In genomic region chr2:128722469-128722868, GRCh38 we compare ENCODE assay signal across 23 cellular contexts.
"Had no signal": no experiment of that assay in that cellular context is flagged by ENCODE, and none has a peak within 500 bp of the region (broad histone marks: within the 10 kb centered on the region; RNA-seq: fewer than 3 reads in every experiment).

No MANE protein-coding gene starts in this region.

- H3K36me3 ChIP-seq: gastroesophageal sphincter, heart left ventricle, pancreas, right lobe of liver, suprapubic skin, tibial nerve had no signal

- H3K4me3 ChIP-seq: gastroesophageal sphincter, heart left ventricle, pancreas, right lobe of liver, skin epidermis, suprapubic skin, tibial nerve had no signal

- H3K4me1 ChIP-seq: gastroesophageal sphincter, heart left ventricle, pancreas, right lobe of liver, tibial nerve had no signal

- H3K9me3 ChIP-seq: gastroesophageal sphincter, pancreas, right lobe of liver, suprapubic skin, tibial nerve had no signal

- H3K27ac ChIP-seq: epithelial cell of prostate, gastroesophageal sphincter, heart left ventricle, pancreas, right lobe of liver, skin epidermis, suprapubic skin, tibial nerve, VCaP had no signal

- H3K27me3 ChIP-seq: gastroesophageal sphincter, heart left ventricle, pancreas, right lobe of liver, suprapubic skin, tibial nerve had no signal

- H3K36me3 Mint-ChIP-seq: activated naive CD4-positive, alpha-beta T cell treated with anti-CD3 and anti-CD28 coated beads, Interleukin-2, amount 50 U/mL, for 72 hours; memory B cell; natural killer cell treated with Interleukin-12 subunit alpha and Interleukin-12 subunit beta and Interleukin-15 and Interleukin-18, amount 100 ng/mL, for 72 hours; stimulated activated effector memory CD8-positive, alpha-beta T cell treated with anti-CD3 and anti-CD28 coated beads, Interleukin-12 subunit alpha, Interleukin-12 subunit beta, amount 100 ng/mL, for 72 hours had no signal

- H3K27ac Mint-ChIP-seq: activated naive CD4-positive, alpha-beta T cell treated with anti-CD3 and anti-CD28 coated beads, Interleukin-2, amount 50 U/mL, for 72 hours; memory B cell; natural killer cell treated with Interleukin-12 subunit alpha and Interleukin-12 subunit beta and Interleukin-15 and Interleukin-18, amount 100 ng/mL, for 72 hours; stimulated activated effector memory CD8-positive, alpha-beta T cell treated with anti-CD3 and anti-CD28 coated beads, Interleukin-12 subunit alpha, Interleukin-12 subunit beta, amount 100 ng/mL, for 72 hours; stimulated activated naive CD8-positive, alpha-beta T cell treated with anti-CD3 and anti-CD28 coated beads, Interleukin-15, amount 100 ng/mL, for 72 hours had no signal

- DNase-seq: activated CD4-positive, alpha-beta T cell treated with anti-CD3 and anti-CD28 coated beads, Interleukin-2, amount 50 U/mL, for 1 hour; activated CD4-positive, CD25-positive, alpha-beta regulatory T cell treated with anti-CD3 and anti-CD28 coated beads, Interleukin-2, amount 50 U/mL, for 72 hours; activated T-cell treated with anti-CD3 and anti-CD28 coated beads, Interleukin-2, amount 50 U/mL, for 1 hour; aorta; heart left ventricle; left cardiac atrium; pancreas; right lobe of liver; stimulated activated CD4-positive, alpha-beta T cell treated with anti-CD3 and anti-CD28 coated beads, Interleukin-2, amount 100 ng/mL, for 24 hours; stimulated activated naive CD8-positive, alpha-beta T cell treated with anti-CD3 and anti-CD28 coated beads, Interleukin-15, amount 100 ng/mL, for 72 hours had no signal

- H3K4me3 Mint-ChIP-seq: brain; memory B cell; natural killer cell treated with Interleukin-12 subunit alpha and Interleukin-12 subunit beta and Interleukin-15 and Interleukin-18, amount 100 ng/mL, for 72 hours; stimulated activated effector memory CD8-positive, alpha-beta T cell treated with anti-CD3 and anti-CD28 coated beads, Interleukin-12 subunit alpha, Interleukin-12 subunit beta, amount 100 ng/mL, for 72 hours; stimulated activated naive CD8-positive, alpha-beta T cell treated with anti-CD3 and anti-CD28 coated beads, Interleukin-15, amount 100 ng/mL, for 72 hours had no signal

- ATAC-seq: activated naive CD4-positive, alpha-beta T cell treated with anti-CD3 and anti-CD28 coated beads, Interleukin-2, amount 50 U/mL, for 72 hours; gastroesophageal sphincter; heart left ventricle; left cardiac atrium; natural killer cell treated with Interleukin-12 subunit alpha and Interleukin-12 subunit beta and Interleukin-15 and Interleukin-18, amount 100 ng/mL, for 72 hours; pancreas; right lobe of liver; stimulated activated effector memory CD8-positive, alpha-beta T cell treated with anti-CD3 and anti-CD28 coated beads, Interleukin-12 subunit alpha, Interleukin-12 subunit beta, amount 100 ng/mL, for 72 hours; stimulated activated naive CD8-positive, alpha-beta T cell treated with anti-CD3 and anti-CD28 coated beads, Interleukin-15, amount 100 ng/mL, for 72 hours had no signal

- H3K9me3 Mint-ChIP-seq: natural killer cell treated with Interleukin-12 subunit alpha and Interleukin-12 subunit beta and Interleukin-15 and Interleukin-18, amount 100 ng/mL, for 72 hours; stimulated activated naive CD8-positive, alpha-beta T cell treated with anti-CD3 and anti-CD28 coated beads, Interleukin-15, amount 100 ng/mL, for 72 hours had no signal

- FAIRE-seq: islet of Langerhans, pancreas, urothelium cell line had no signal

- H3K4me1 Mint-ChIP-seq: memory B cell had no signal
